ENCODE assay signal across 1 cellular context in genomic region chr7:149494738-149495368, GRCh38.
A peak's percentile ranks its signal among the peaks of the same experiment; 100 is the strongest.
TF ChIP-seq lines count a peak whose summit lies in the region.

No MANE protein-coding gene starts in this region.

TF ChIP-seq in K562, 482 proteins besides CTCF, POLR2A, EP300 and RAD21 (continued from another document and continues in another):
- TF ChIP-seq TSHZ1 (CRISPR knock-in tag; IDR thresholded peaks at IDR 0.05) (no peak), ZNF274 (IDR thresholded peaks at IDR 0.05; ENCODE audit: borderline replicate concordance, low read depth, low read length) (no peak), ZNF561 (CRISPR knock-in tag; conservative IDR thresholded peaks at IDR 0.05) (no peak), KAT7 (CRISPR knock-in tag; IDR thresholded peaks at IDR 0.05; ENCODE audit: borderline replicate concordance) (no peak), CREM (IDR thresholded peaks at IDR 0.05; ENCODE audit: low read depth) (0 out of 2 replicates have a peak, but pooled peaks have one; percentile 25), ZNF740 (CRISPR knock-in tag; IDR thresholded peaks at IDR 0.05) (no peak), ZNF740 (tag; IDR thresholded peaks at IDR 0.05) (no peak), TCFL5 (CRISPR knock-in tag; conservative IDR thresholded peaks at IDR 0.05) (no peak), ZNF764 (CRISPR knock-in tag; IDR thresholded peaks at IDR 0.05; ENCODE audit: low read depth) (no peak), SOX6 (IDR thresholded peaks at IDR 0.05) (peak; percentile 69), POLR2AphosphoS2 (IDR thresholded peaks at IDR 0.05; ENCODE audit: low read length) (no peak), SRSF3 (IDR thresholded peaks at IDR 0.05; ENCODE audit: insufficient read depth, low read length) (no peak), TAF1 (IDR thresholded peaks at IDR 0.05; ENCODE audit: control insufficient read depth, extremely low read depth, insufficient read depth, low read length, severe bottlenecking) (no peak), E2F8 (IDR thresholded peaks at IDR 0.05; ENCODE audit: low read depth, partially characterized antibody) (no peak), HEY1 (CRISPR knock-in tag; IDR thresholded peaks at IDR 0.05; ENCODE audit: borderline replicate concordance) (no peak), HDAC2 (IDR thresholded peaks at IDR 0.05) (peak; percentile 91; the same call in 1 of the 2 replicates), FOXK2 (conservative IDR thresholded peaks at IDR 0.05 in 1 of 2, IDR thresholded peaks at IDR 0.05 in 1 of 2; ENCODE audit: low read depth in 2 of 2) (peak; percentile 91 to 97), RFX5 (IDR thresholded peaks at IDR 0.05; ENCODE audit: low read depth, low read length) (no peak), ILF3 (IDR thresholded peaks at IDR 0.05; ENCODE audit: borderline replicate concordance) (no peak), HNRNPUL1 (IDR thresholded peaks at IDR 0.05; ENCODE audit: low read length) (no peak), CHD4 (IDR thresholded peaks at IDR 0.05; ENCODE audit: insufficient read depth, insufficient replicate concordance, low read depth, low read length, poor library complexity, severe bottlenecking) (no peak), ZNF239 (CRISPR knock-in tag; IDR thresholded peaks at IDR 0.05) (no peak), GTF2F1 (IDR thresholded peaks at IDR 0.05; ENCODE audit: low read depth, low read length) (no peak), FIP1L1 (IDR thresholded peaks at IDR 0.05; ENCODE audit: low read depth, low read length, poor library complexity, severe bottlenecking) (no peak), KDM4B (IDR thresholded peaks at IDR 0.05; ENCODE audit: borderline replicate concordance in 2 of 2, low read depth in 1 of 2) (no peak), ZBTB33 (CRISPR knock-in tag; IDR thresholded peaks at IDR 0.05) (no peak), NR2C2 (CRISPR knock-in tag; IDR thresholded peaks at IDR 0.05) (no peak), NR2C2 (tag; IDR thresholded peaks at IDR 0.05) (no peak), MAFF (IDR thresholded peaks at IDR 0.05; ENCODE audit: low read length) (peak; percentile 97), ZNF217 (CRISPR knock-in tag; IDR thresholded peaks at IDR 0.05) (no peak), ZNF76 (CRISPR knock-in tag; IDR thresholded peaks at IDR 0.05; ENCODE audit: borderline replicate concordance) (no peak), CREB1 (IDR thresholded peaks at IDR 0.05) (no peak), CREB1 (CRISPR knock-in tag; IDR thresholded peaks at IDR 0.05) (no peak), PCBP1 (IDR thresholded peaks at IDR 0.05; ENCODE audit: low read depth, low read length, poor library complexity, severe bottlenecking) (no peak), NELFE (IDR thresholded peaks at IDR 0.05; ENCODE audit: insufficient read depth, insufficient read length) (no peak), POLR3A (IDR thresholded peaks at IDR 0.05; ENCODE audit: borderline replicate concordance, extremely low read depth, insufficient read depth, insufficient read length) (no peak), NUFIP1 (IDR thresholded peaks at IDR 0.05; ENCODE audit: partially characterized antibody) (no peak), CEBPG (CRISPR knock-in tag; IDR thresholded peaks at IDR 0.05) (peak; percentile 81), CEBPG (tag; conservative IDR thresholded peaks at IDR 0.05 in 1 of 2, IDR thresholded peaks at IDR 0.05 in 1 of 2) (peak; percentile 91 to 99), NR2C1 (IDR thresholded peaks at IDR 0.05) (no peak), NR2C1 (tag; IDR thresholded peaks at IDR 0.05) (no peak; the same call in 1 of the 2 replicates), BRD4 (IDR thresholded peaks at IDR 0.05) (no peak; the same call in 1 of the 2 replicates), SMARCA5 (IDR thresholded peaks at IDR 0.05) (no peak; the same call in 1 of the 2 replicates), ZNF551 (CRISPR knock-in tag; IDR thresholded peaks at IDR 0.05) (no peak), RCOR1 (IDR thresholded peaks at IDR 0.05; ENCODE audit: borderline replicate concordance in 1 of 2, low read depth in 2 of 2, low read length in 2 of 2) (peak in 1 of 2 experiments; percentile 70; a peak in 1 of 4 replicates), MTA1 (IDR thresholded peaks at IDR 0.05; ENCODE audit: borderline replicate concordance) (no peak), SMAD2 (IDR thresholded peaks at IDR 0.05; ENCODE audit: low read depth, low read length) (no peak), RBM25 (IDR thresholded peaks at IDR 0.05; ENCODE audit: low read depth, low read length, severe bottlenecking) (no peak), MBD2 (IDR thresholded peaks at IDR 0.05; ENCODE audit: borderline replicate concordance, low read depth) (no peak)
- TF ChIP-seq, protein P1, sequence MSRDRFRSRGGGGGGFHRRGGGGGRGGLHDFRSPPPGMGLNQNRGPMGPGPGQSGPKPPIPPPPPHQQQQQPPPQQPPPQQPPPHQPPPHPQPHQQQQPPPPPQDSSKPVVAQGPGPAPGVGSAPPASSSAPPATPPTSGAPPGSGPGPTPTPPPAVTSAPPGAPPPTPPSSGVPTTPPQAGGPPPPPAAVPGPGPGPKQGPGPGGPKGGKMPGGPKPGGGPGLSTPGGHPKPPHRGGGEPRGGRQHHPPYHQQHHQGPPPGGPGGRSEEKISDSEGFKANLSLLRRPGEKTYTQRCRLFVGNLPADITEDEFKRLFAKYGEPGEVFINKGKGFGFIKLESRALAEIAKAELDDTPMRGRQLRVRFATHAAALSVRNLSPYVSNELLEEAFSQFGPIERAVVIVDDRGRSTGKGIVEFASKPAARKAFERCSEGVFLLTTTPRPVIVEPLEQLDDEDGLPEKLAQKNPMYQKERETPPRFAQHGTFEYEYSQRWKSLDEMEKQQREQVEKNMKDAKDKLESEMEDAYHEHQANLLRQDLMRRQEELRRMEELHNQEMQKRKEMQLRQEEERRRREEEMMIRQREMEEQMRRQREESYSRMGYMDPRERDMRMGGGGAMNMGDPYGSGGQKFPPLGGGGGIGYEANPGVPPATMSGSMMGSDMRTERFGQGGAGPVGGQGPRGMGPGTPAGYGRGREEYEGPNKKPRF (IDR thresholded peaks at IDR 0.05; ENCODE audit: low read depth, low read length) = no peak
- TF ChIP-seq, protein P2, sequence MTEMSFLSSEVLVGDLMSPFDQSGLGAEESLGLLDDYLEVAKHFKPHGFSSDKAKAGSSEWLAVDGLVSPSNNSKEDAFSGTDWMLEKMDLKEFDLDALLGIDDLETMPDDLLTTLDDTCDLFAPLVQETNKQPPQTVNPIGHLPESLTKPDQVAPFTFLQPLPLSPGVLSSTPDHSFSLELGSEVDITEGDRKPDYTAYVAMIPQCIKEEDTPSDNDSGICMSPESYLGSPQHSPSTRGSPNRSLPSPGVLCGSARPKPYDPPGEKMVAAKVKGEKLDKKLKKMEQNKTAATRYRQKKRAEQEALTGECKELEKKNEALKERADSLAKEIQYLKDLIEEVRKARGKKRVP (CRISPR knock-in tag; IDR thresholded peaks at IDR 0.05) = no peak
- TF ChIP-seq, protein P3, sequence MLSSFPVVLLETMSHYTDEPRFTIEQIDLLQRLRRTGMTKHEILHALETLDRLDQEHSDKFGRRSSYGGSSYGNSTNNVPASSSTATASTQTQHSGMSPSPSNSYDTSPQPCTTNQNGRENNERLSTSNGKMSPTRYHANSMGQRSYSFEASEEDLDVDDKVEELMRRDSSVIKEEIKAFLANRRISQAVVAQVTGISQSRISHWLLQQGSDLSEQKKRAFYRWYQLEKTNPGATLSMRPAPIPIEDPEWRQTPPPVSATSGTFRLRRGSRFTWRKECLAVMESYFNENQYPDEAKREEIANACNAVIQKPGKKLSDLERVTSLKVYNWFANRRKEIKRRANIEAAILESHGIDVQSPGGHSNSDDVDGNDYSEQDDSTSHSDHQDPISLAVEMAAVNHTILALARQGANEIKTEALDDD (IDR thresholded peaks at IDR 0.05) = no peak
- TF ChIP-seq, protein P4, sequence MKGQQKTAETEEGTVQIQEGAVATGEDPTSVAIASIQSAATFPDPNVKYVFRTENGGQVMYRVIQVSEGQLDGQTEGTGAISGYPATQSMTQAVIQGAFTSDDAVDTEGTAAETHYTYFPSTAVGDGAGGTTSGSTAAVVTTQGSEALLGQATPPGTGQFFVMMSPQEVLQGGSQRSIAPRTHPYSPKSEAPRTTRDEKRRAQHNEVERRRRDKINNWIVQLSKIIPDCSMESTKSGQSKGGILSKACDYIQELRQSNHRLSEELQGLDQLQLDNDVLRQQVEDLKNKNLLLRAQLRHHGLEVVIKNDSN (CRISPR knock-in tag; IDR thresholded peaks at IDR 0.05) = no peak
